In genomic region chr2:135985826-135986393, GRCh38 we compare ENCODE assay signal across 8 cellular contexts. TPM values are rescaled to one million over a fixed set of nuclear protein-coding genes. Genes with fewer than 3 reads are reported as not detected.
A peak's percentile ranks its signal among the peaks of the same experiment; 100 is the strongest.
DNase-seq lines count a peak whose midpoint lies in the region; TF ChIP-seq lines count a peak whose summit lies in the region.

No MANE protein-coding gene starts in this region.

- TF ChIP-seq RAD21 in neural cell (conservative IDR thresholded peaks at IDR 0.05): no peak

- DNase-seq in AML-193 (lab: John Stamatoyannopoulos, UW) (peak; percentile 73 to 80), GM20000 (ENCODE audit: low spot score) (peak; percentile 63), HL-60 (ENCODE audit: low read depth in 1 of 2, low spot score in 1 of 2) (peak; percentile 67 to 71), NCI-H748 treated with DMSO at 0.1 percent for 48 hours (lab: John Stamatoyannopoulos, UW) (no peak)
- peak; percentile 57 to 68 for DNase-seq in activated CD4-positive, alpha-beta T cell treated with anti-CD3 and anti-CD28 coated beads for 24 hours (ENCODE audit: low read depth in 2 of 2)
- DNase-seq in effector memory CD4-positive, alpha-beta T cell: peak in 1 of 3 donors; percentile 66

- no peaks in the 10 kb centered on the region for H3K9me2 ChIP-seq in neural cell (ENCODE audit: insufficient read depth, low read length)

- H3F3A ChIP-seq in neural cell (ENCODE audit: insufficient read depth, low read length, poor library complexity, severe bottlenecking): no peaks in the 10 kb centered on the region

- peak overlapping the region; percentile 72 for H3K4me3 ChIP-seq in HL-60 (replicated peaks; ENCODE audit: insufficient read depth, low read length)
- H3K4me3 ChIP-seq in effector memory CD4-positive, alpha-beta T cell (ENCODE audit: insufficient read depth, low read depth, low read length, poor library complexity, severe bottlenecking): peak overlapping the region; percentile 98
- H3K4me3 ChIP-seq in neural cell (ENCODE audit: low read length): peak overlapping the region; percentile 93
- H3K4me3 ChIP-seq in thymus (ENCODE audit: low read length): peak overlapping the region; percentile 77

- 21% methylated on average over 19 of the region's 19 CpGs for WGBS in thymus

- H4K20me1 ChIP-seq in neural cell (ENCODE audit: insufficient read depth): no peaks in the 10 kb centered on the region

- TF ChIP-seq EP300 in neural cell (conservative IDR thresholded peaks at IDR 0.05; ENCODE audit: poor library complexity, severe bottlenecking): no peak

- TF ChIP-seq CTCF in GM20000 (IDR thresholded peaks at IDR 0.05; ENCODE audit: extremely low read depth, missing control alignments) (no peak), HL-60 (IDR thresholded peaks at IDR 0.05; ENCODE audit: insufficient read depth, low read length) (no peak), neural cell (IDR thresholded peaks at IDR 0.05; ENCODE audit: poor library complexity, severe bottlenecking) (no peak)

- peak overlapping the region; percentile 96 for H2AFZ ChIP-seq in neural cell (ENCODE audit: low read depth, low read length)

- no peaks in the 10 kb centered on the region for H3K36me3 ChIP-seq in effector memory CD4-positive, alpha-beta T cell (ENCODE audit: control insufficient read depth, insufficient read depth, low read length)
- H3K36me3 ChIP-seq in neural cell (ENCODE audit: insufficient read depth, low read length): no peaks in the 10 kb centered on the region
- no peaks in the 10 kb centered on the region for H3K36me3 ChIP-seq in thymus (ENCODE audit: control insufficient read depth, insufficient read depth)

- H3K27ac ChIP-seq in HL-60 (replicated peaks) (peak overlapping the region; percentile 99), neural cell (ENCODE audit: low read length) (no peak overlapping the region), thymus (ENCODE audit: low read depth) (peak overlapping the region; percentile 98)
- H3K27ac ChIP-seq in effector memory CD4-positive, alpha-beta T cell (ENCODE audit: insufficient read depth, low read length, poor library complexity, severe bottlenecking): peak overlapping the region; percentile 99

- H3K4me2 ChIP-seq in neural cell (ENCODE audit: low read length): no peak overlapping the region

- no peaks in the 10 kb centered on the region for H3K79me2 ChIP-seq in neural cell (replicated peaks; ENCODE audit: insufficient read depth, low read length)

- peak overlapping the region; percentile 83 for H3K9ac ChIP-seq in neural cell (ENCODE audit: low read length)

- H3K27me3 ChIP-seq in HL-60 (ENCODE audit: insufficient read depth, poor library complexity, severe bottlenecking): no peaks in the 10 kb centered on the region
- H3K27me3 ChIP-seq in effector memory CD4-positive, alpha-beta T cell (replicated peaks; ENCODE audit: control insufficient read depth, insufficient read depth, low read length, poor library complexity, severe bottlenecking): no peaks in the 10 kb centered on the region
- H3K27me3 ChIP-seq in neural cell (ENCODE audit: insufficient read depth, low read depth, low read length): no peaks in the 10 kb centered on the region
- no peaks in the 10 kb centered on the region for H3K27me3 ChIP-seq in thymus (ENCODE audit: control insufficient read depth, insufficient read depth)

- peaks cover 22% of the 10 kb centered on the region for H3K4me1 ChIP-seq in effector memory CD4-positive, alpha-beta T cell (ENCODE audit: control insufficient read depth, insufficient read depth, low read length, poor library complexity, severe bottlenecking)
- H3K4me1 ChIP-seq in thymus (ENCODE audit: control insufficient read depth, insufficient read depth, low read length): peaks cover 5% of the 10 kb centered on the region

- no peaks in the 10 kb centered on the region for H3K9me3 ChIP-seq in effector memory CD4-positive, alpha-beta T cell (ENCODE audit: control insufficient read depth, low read length)
- no peaks in the 10 kb centered on the region for H3K9me3 ChIP-seq in neural cell (ENCODE audit: low read length)
- H3K9me3 ChIP-seq in thymus (ENCODE audit: control insufficient read depth): no peaks in the 10 kb centered on the region

TF ChIP-seq in neural cell, 6 proteins besides CTCF, POLR2A, EP300 and RAD21:
- TF ChIP-seq MXI1 (conservative IDR thresholded peaks at IDR 0.05; ENCODE audit: poor library complexity, severe bottlenecking) (no peak), EZH2 (IDR thresholded peaks at IDR 0.05; ENCODE audit: borderline replicate concordance, insufficient read depth, low read length, poor library complexity, severe bottlenecking) (no peak), POLR2AphosphoS5 (IDR thresholded peaks at IDR 0.05) (no peak), TAF1 (IDR thresholded peaks at IDR 0.05; ENCODE audit: low read depth) (no peak), SMC3 (conservative IDR thresholded peaks at IDR 0.05; ENCODE audit: poor library complexity) (no peak)
- TF ChIP-seq, protein P1, sequence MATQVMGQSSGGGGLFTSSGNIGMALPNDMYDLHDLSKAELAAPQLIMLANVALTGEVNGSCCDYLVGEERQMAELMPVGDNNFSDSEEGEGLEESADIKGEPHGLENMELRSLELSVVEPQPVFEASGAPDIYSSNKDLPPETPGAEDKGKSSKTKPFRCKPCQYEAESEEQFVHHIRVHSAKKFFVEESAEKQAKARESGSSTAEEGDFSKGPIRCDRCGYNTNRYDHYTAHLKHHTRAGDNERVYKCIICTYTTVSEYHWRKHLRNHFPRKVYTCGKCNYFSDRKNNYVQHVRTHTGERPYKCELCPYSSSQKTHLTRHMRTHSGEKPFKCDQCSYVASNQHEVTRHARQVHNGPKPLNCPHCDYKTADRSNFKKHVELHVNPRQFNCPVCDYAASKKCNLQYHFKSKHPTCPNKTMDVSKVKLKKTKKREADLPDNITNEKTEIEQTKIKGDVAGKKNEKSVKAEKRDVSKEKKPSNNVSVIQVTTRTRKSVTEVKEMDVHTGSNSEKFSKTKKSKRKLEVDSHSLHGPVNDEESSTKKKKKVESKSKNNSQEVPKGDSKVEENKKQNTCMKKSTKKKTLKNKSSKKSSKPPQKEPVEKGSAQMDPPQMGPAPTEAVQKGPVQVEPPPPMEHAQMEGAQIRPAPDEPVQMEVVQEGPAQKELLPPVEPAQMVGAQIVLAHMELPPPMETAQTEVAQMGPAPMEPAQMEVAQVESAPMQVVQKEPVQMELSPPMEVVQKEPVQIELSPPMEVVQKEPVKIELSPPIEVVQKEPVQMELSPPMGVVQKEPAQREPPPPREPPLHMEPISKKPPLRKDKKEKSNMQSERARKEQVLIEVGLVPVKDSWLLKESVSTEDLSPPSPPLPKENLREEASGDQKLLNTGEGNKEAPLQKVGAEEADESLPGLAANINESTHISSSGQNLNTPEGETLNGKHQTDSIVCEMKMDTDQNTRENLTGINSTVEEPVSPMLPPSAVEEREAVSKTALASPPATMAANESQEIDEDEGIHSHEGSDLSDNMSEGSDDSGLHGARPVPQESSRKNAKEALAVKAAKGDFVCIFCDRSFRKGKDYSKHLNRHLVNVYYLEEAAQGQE (IDR thresholded peaks at IDR 0.05; ENCODE audit: borderline replicate concordance): no peak

RNA-seq across cellular contexts. Expression of gene DARS1, which starts 0.5 kb away (rescaled TPM):
- polyA plus RNA-seq in neural cell (37.9 and 38.7 TPM in 2 replicates), thymus (119 TPM)
- 33.8 and 44.1 TPM in 2 replicates for polyA minus RNA-seq in neural cell
